In genomic region chr3:124770341-124771082, GRCh38 we compare ENCODE assay signal across 10 cellular contexts. TPM values are rescaled to one million over a fixed set of nuclear protein-coding genes. Genes with fewer than 3 reads are reported as not detected.
DNase-seq lines count a peak whose midpoint lies in the region; ATAC-seq and TF ChIP-seq lines count a peak whose summit lies in the region.
"Had no signal": no experiment of that assay in that cellular context is flagged by ENCODE, and none has a peak within 500 bp of the region (broad histone marks: within the 10 kb centered on the region; RNA-seq: fewer than 3 reads in every experiment).

No MANE protein-coding gene starts in this region.

- peak overlapping the region; percentile 94 for H3K27ac ChIP-seq in SJCRH30

- TF ChIP-seq CTCF in GM10266 (IDR thresholded peaks at IDR 0.05; ENCODE audit: control insufficient read depth, insufficient read depth, low read depth, missing control alignments): no peak

- peaks cover 8% of the 10 kb centered on the region for H3K36me3 ChIP-seq in SJCRH30

- ATAC-seq in HG03571 (IDR thresholded peaks at IDR 0.05; ENCODE audit: unreplicated experiment): no peak

- no peaks in the 10 kb centered on the region for H3K9me3 ChIP-seq in SJCRH30 (replicated peaks)

- DNase-seq in H4 (ENCODE audit: low spot score): peak; percentile 50
- peak; percentile 95 to 97 for DNase-seq in SJCRH30
- peak; percentile 37 to 89 (median 68) for DNase-seq in head of caudate nucleus
- DNase-seq in putamen (ENCODE audit: low spot score): peak; percentile 71
- DNase-seq in GM10266 (ENCODE audit: extremely low spot score): no peak
- no peak for DNase-seq in NCI-H446 (lab: John Stamatoyannopoulos, UW)
- no peak for DNase-seq in stimulated activated naive CD4-positive, alpha-beta T cell (lab: John Stamatoyannopoulos, UW)
- DNase-seq: stimulated activated CD4-positive, alpha-beta T cell treated with anti-CD3 and anti-CD28 coated beads, Interleukin-15, amount 100 ng/mL, for 24 hours; T-helper 2 cell had no signal

- H3K4me1 ChIP-seq in SJCRH30: peaks cover 83% of the 10 kb centered on the region

- no peaks in the 10 kb centered on the region for H3K27me3 ChIP-seq in SJCRH30

- intact Hi-C loops in head of caudate nucleus (cut with DNase I): no loop called here

- no peak overlapping the region for H3K4me3 ChIP-seq in SJCRH30

RNA-seq across cellular contexts. Expression of gene UMPS, which starts 40.3 kb away (rescaled TPM):
- total RNA-seq in H4 (2014; rRNA removed; shearing (Covaris generic)): 44.7 and 51.0 TPM in 2 replicates
- 50.4 and 62.9 TPM in 2 replicates for total RNA-seq in SJCRH30 (2014; rRNA removed; shearing (Covaris generic))

Comparison
In these comparisons a context has a peak if more than half of its experiments do, and no peak if none do; other contexts are left out.
1. DNase-seq: peak in H4 (single experiment), SJCRH30 (2 of 2), head of caudate nucleus (42 of 42) and putamen (single experiment); none in GM10266 (single experiment), NCI-H446 (0 of 2) and stimulated activated naive CD4-positive, alpha-beta T cell (0 of 6).